ENCODE assay signal across 9 cellular contexts in the genomic region with DNA sequence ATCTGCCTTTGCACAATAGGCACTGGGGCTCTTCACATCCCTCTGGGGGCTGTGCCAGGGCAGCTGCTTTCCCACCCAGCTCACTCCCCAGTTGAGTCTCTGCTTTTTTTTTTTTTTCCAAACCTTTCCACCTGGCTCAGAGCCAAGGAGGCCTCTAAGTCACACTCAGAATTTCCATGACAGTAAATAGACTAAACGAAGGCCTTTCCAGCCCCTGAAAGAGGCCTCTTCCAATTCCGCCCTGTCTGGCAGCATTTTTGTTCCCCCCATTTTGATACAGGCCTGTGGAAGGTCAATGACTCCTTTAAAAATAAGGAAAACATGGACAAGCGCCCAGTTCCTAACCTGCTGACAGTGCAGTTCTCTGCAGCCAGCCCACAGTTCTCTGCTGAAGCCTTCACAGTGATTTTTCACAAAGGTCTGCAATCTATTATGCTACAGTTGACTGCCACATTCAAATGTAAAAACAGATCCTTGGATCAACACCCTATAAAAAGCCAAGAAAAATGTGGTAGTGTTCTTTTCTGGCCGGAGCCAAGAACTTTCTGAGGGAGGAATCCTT.
DNase-seq lines count a peak whose midpoint lies in the region; ATAC-seq and TF ChIP-seq lines count a peak whose summit lies in the region.
"Had no signal": no experiment of that assay in that cellular context is flagged by ENCODE, and none has a peak within 500 bp of the region (broad histone marks: within the 10 kb centered on the region; RNA-seq: fewer than 3 reads in every experiment).

No MANE protein-coding gene starts in this region.

- CTCF ChIA-PET in activated CD8-positive, alpha-beta memory T cell treated with anti-CD3 and anti-CD28 coated beads, Interleukin-2, amount 10 ng/mL, durations not matched to agents 7 days and 5 days (lab: Charles Lee), result no interaction called here

- H3K9me3 Mint-ChIP-seq in activated CD8-positive, alpha-beta memory T cell treated with anti-CD3 and anti-CD28 coated beads, Interleukin-2, amount 10 ng/mL, durations not matched to agents 7 days and 5 days (ENCODE audit: low read depth), result no peaks in the 10 kb centered on the region
- H3K9me3 Mint-ChIP-seq: naive B cell had no signal

- no peaks in the 10 kb centered on the region for H3K4me1 Mint-ChIP-seq in activated CD8-positive, alpha-beta memory T cell treated with anti-CD3 and anti-CD28 coated beads, Interleukin-2, amount 10 ng/mL, durations not matched to agents 7 days and 5 days

- DNase-seq in activated CD8-positive, alpha-beta memory T cell treated with anti-CD3 and anti-CD28 coated beads, Interleukin-2, amount 10 ng/mL, durations not matched to agents 7 days and 5 days, result no peak
- DNase-seq in activated CD8-positive, alpha-beta memory T cell treated with anti-CD3 and anti-CD28 coated beads for 24 hours, result no peak
- peak; percentile 64 for DNase-seq in brain pericyte (ENCODE audit: low read depth, low spot score)
- DNase-seq in left lung, result peak in 1 of 2 donors; percentile 72
- DNase-seq in tibial artery, result peak; percentile 45 to 69
- DNase-seq in UCSD-AML1 (lab: John Stamatoyannopoulos, UW; ENCODE audit: unreplicated experiment), result no peak
- DNase-seq: naive B cell had no signal

- H3K27ac Mint-ChIP-seq in activated CD8-positive, alpha-beta memory T cell treated with anti-CD3 and anti-CD28 coated beads, Interleukin-2, amount 10 ng/mL, durations not matched to agents 7 days and 5 days, result no peak overlapping the region
- H3K27ac Mint-ChIP-seq: naive B cell had no signal

- H3K27me3 ChIP-seq in left lung, result no peaks in the 10 kb centered on the region
- no peaks in the 10 kb centered on the region for H3K27me3 ChIP-seq in tibial artery

- H3K4me3 ChIP-seq in left lung (no peak overlapping the region), tibial artery (no peak overlapping the region)

- H3K4me3 Mint-ChIP-seq in activated CD8-positive, alpha-beta memory T cell treated with anti-CD3 and anti-CD28 coated beads, Interleukin-2, amount 10 ng/mL, durations not matched to agents 7 days and 5 days, result no peak overlapping the region
- H3K4me3 Mint-ChIP-seq: naive B cell had no signal

- no peak for TF ChIP-seq CTCF in left lung (IDR thresholded peaks at IDR 0.05)
- no peak for TF ChIP-seq CTCF in tibial artery (IDR thresholded peaks at IDR 0.05)

- H3K27me3 Mint-ChIP-seq in activated CD8-positive, alpha-beta memory T cell treated with anti-CD3 and anti-CD28 coated beads, Interleukin-2, amount 10 ng/mL, durations not matched to agents 7 days and 5 days, result peaks cover 7% of the 10 kb centered on the region
- H3K27me3 Mint-ChIP-seq: naive B cell had no signal

- H3K36me3 ChIP-seq in left lung (no peaks in the 10 kb centered on the region), tibial artery (no peaks in the 10 kb centered on the region)

- H3K4me1 ChIP-seq in left lung (peaks cover 21 to 37% of the 10 kb centered on the region in 2 donors), tibial artery (peaks cover 0 to 42% (median 32%) of the 10 kb centered on the region in 4 donors)

- peak; percentile 15 for ATAC-seq in activated CD8-positive, alpha-beta memory T cell treated with anti-CD3 and anti-CD28 coated beads, Interleukin-2, amount 10 ng/mL, durations not matched to agents 7 days and 5 days
- ATAC-seq in left lung (peak; percentile 73), GM18519 (IDR thresholded peaks at IDR 0.05; ENCODE audit: low FRiP score, unreplicated experiment) (no peak), HG02970 (IDR thresholded peaks at IDR 0.05; ENCODE audit: low FRiP score, unreplicated experiment) (no peak)

- H3K27ac ChIP-seq in left lung (peak overlapping the region; percentile 71 to 85), tibial artery (peak overlapping the region; percentile 79 to 88)

- H3K9me3 ChIP-seq in left lung, result no peaks in the 10 kb centered on the region
- no peaks in the 10 kb centered on the region for H3K9me3 ChIP-seq in tibial artery

- no peaks in the 10 kb centered on the region for H3K36me3 Mint-ChIP-seq in activated CD8-positive, alpha-beta memory T cell treated with anti-CD3 and anti-CD28 coated beads, Interleukin-2, amount 10 ng/mL, durations not matched to agents 7 days and 5 days
- H3K36me3 Mint-ChIP-seq: naive B cell had no signal

- intact Hi-C loops in left lung (cut with DNase I) (no loop called here), tibial artery (cut with DNase I; ENCODE audit: low total_unique reads) (no loop called here)

Comparison
In these comparisons a context has a peak if more than half of its experiments do, and no peak if none do; other contexts are left out.
1. ATAC-seq: peak in activated CD8-positive, alpha-beta memory T cell treated with anti-CD3 and anti-CD28 coated beads, Interleukin-2, amount 10 ng/mL, durations not matched to agents 7 days and 5 days (single experiment) and left lung (single experiment); none in GM18519 (single experiment) and HG02970 (single experiment).
2. DNase-seq: peak in brain pericyte (single experiment) and tibial artery (2 of 2); none in activated CD8-positive, alpha-beta memory T cell treated with anti-CD3 and anti-CD28 coated beads, Interleukin-2, amount 10 ng/mL, durations not matched to agents 7 days and 5 days (single experiment), activated CD8-positive, alpha-beta memory T cell treated with anti-CD3 and anti-CD28 coated beads for 24 hours (single experiment) and UCSD-AML1 (single experiment).